Comparison of ENCODE assay signal across 38 cellular contexts in genomic region chr15:97443101-97443500, GRCh38.
"Had no signal": no experiment of that assay in that cellular context is flagged by ENCODE, and none has a peak within 500 bp of the region (broad histone marks: within the 10 kb centered on the region; RNA-seq: fewer than 3 reads in every experiment).

No MANE protein-coding gene starts in this region.

- H3K36me3 ChIP-seq: adrenal gland, ascending aorta, brain microvascular endothelial cell, breast epithelium, cardiac muscle cell had no signal

- H3K27me3 Mint-ChIP-seq: activated naive CD4-positive, alpha-beta T cell treated with anti-CD3 and anti-CD28 coated beads, Interleukin-2, amount 10 ng/mL, durations not matched to agents 7 days and 5 days; activated naive CD4-positive, alpha-beta T cell treated with anti-CD3 and anti-CD28 coated beads, Interleukin-2, amount 50 U/mL, for 24 hours; activated naive CD8-positive, alpha-beta T cell; activated naive CD8-positive, alpha-beta T cell treated with anti-CD3 and anti-CD28 coated beads for 36 hours; activated naive CD8-positive, alpha-beta T cell treated with anti-CD3 and anti-CD28 coated beads, Interleukin-2, amount 10 ng/mL, durations not matched to agents 7 days and 5 days; activated naive CD8-positive, alpha-beta T cell treated with anti-CD3 and anti-CD28 coated beads, Interleukin-2, amount 50 U/mL, for 24 hours; activated T-cell treated with anti-CD3 and anti-CD28 coated beads, Interleukin-2, amount 50 U/mL, for 24 hours; activated T-helper 17 cell treated with anti-CD3 and anti-CD28 coated beads, Interleukin-2, amount 50 U/mL, for 72 hours; brain; central memory CD8-positive, alpha-beta T cell had no signal

- H3K9me3 ChIP-seq: adrenal gland, ascending aorta, body of pancreas, breast epithelium had no signal

- H3K36me3 Mint-ChIP-seq: activated naive CD4-positive, alpha-beta T cell treated with anti-CD3 and anti-CD28 coated beads, Interleukin-2, amount 10 ng/mL, durations not matched to agents 7 days and 5 days; activated naive CD4-positive, alpha-beta T cell treated with anti-CD3 and anti-CD28 coated beads, Interleukin-2, amount 50 U/mL, for 24 hours; activated naive CD4-positive, alpha-beta T cell treated with anti-CD3 and anti-CD28 coated beads, Interleukin-2, amount 50 U/mL, for 72 hours; activated naive CD8-positive, alpha-beta T cell; activated naive CD8-positive, alpha-beta T cell treated with anti-CD3 and anti-CD28 coated beads for 36 hours; activated naive CD8-positive, alpha-beta T cell treated with anti-CD3 and anti-CD28 coated beads, Interleukin-2, amount 10 ng/mL, durations not matched to agents 7 days and 5 days; brain had no signal

- DNase-seq: activated effector memory CD4-positive, alpha-beta T cell treated with anti-CD3 and anti-CD28 coated beads, Interleukin-2, amount 50 U/mL, for 16 hours; activated effector memory CD4-positive, alpha-beta T cell treated with Interleukin-2 at 50 U/mL for 16 hours; activated gamma-delta T cell; activated gamma-delta T cell treated with Interleukin-2 at 50 U/mL for 16 hours; activated naive CD4-positive, alpha-beta T cell; activated naive CD4-positive, alpha-beta T cell treated with anti-CD3 and anti-CD28 coated beads for 36 hours; activated naive CD4-positive, alpha-beta T cell treated with anti-CD3 and anti-CD28 coated beads, Interleukin-2, amount 10 ng/mL, durations not matched to agents 7 days and 5 days; activated naive CD4-positive, alpha-beta T cell treated with anti-CD3 and anti-CD28 coated beads, Interleukin-2, amount 50 U/mL, for 16 hours; activated naive CD4-positive, alpha-beta T cell treated with Interleukin-2 at 50 U/mL for 16 hours; activated naive CD8-positive, alpha-beta T cell treated with anti-CD3 and anti-CD28 coated beads for 36 hours; activated naive CD8-positive, alpha-beta T cell treated with anti-CD3 and anti-CD28 coated beads, Interleukin-2, amount 10 ng/mL, durations not matched to agents 7 days and 5 days; activated naive CD8-positive, alpha-beta T cell treated with anti-CD3 and anti-CD28 coated beads, Interleukin-2, amount 50 U/mL, for 24 hours; activated T-cell treated with anti-CD3 and anti-CD28 coated beads, Interleukin-2, amount 50 U/mL, for 1 hour; activated T-cell treated with anti-CD3 and anti-CD28 coated beads, Interleukin-2, amount 50 U/mL, for 24 hours; activated T-cell treated with anti-CD3 and anti-CD28 coated beads, Interleukin-2, amount 50 U/mL, for 4 hours; activated T-cell treated with anti-CD3 and anti-CD28 coated beads, Interleukin-2, amount 50 U/mL, for 48 hours; activated T-cell treated with anti-CD3 and anti-CD28 coated beads, Interleukin-2, amount 50 U/mL, for 72 hours; adrenal gland; amniotic stem cell; amygdala; anterior cingulate cortex; aorta; body of pancreas; brain microvascular endothelial cell; caudate nucleus; central memory CD4-positive, alpha-beta T cell; cerebellar nuclear complex had no signal

- H3K27me3 ChIP-seq: adrenal gland, ascending aorta, body of pancreas, brain microvascular endothelial cell, breast epithelium, cardiac muscle cell had no signal

- H3K4me3 ChIP-seq: adrenal gland, ascending aorta, body of pancreas, breast epithelium, cardiac muscle cell had no signal

- H3K9me3 Mint-ChIP-seq: activated T-helper 1 cell treated with anti-CD3 and anti-CD28 coated beads, Interleukin-12 subunit alpha, Interleukin-12 subunit beta, Interleukin-2, Interleukin-4 antibody, amounts not matched to agents 30 ng/mL and 10 ng/mL and 1 ng/mL, durations not matched to agents 14 hours and 24 hours and 36 hours had no signal

- H3K4me1 ChIP-seq: adrenal gland, ascending aorta, body of pancreas, breast epithelium had no signal

- H3K27ac Mint-ChIP-seq: activated naive CD4-positive, alpha-beta T cell treated with anti-CD3 and anti-CD28 coated beads for 36 hours; activated naive CD4-positive, alpha-beta T cell treated with anti-CD3 and anti-CD28 coated beads, Interleukin-2, amount 10 ng/mL, durations not matched to agents 7 days and 5 days; activated naive CD4-positive, alpha-beta T cell treated with anti-CD3 and anti-CD28 coated beads, Interleukin-2, amount 50 U/mL, for 24 hours; activated naive CD4-positive, alpha-beta T cell treated with anti-CD3 and anti-CD28 coated beads, Interleukin-2, amount 50 U/mL, for 72 hours; activated naive CD8-positive, alpha-beta T cell; activated naive CD8-positive, alpha-beta T cell treated with anti-CD3 and anti-CD28 coated beads for 36 hours; activated naive CD8-positive, alpha-beta T cell treated with anti-CD3 and anti-CD28 coated beads, Interleukin-2, amount 10 ng/mL, durations not matched to agents 7 days and 5 days; activated naive CD8-positive, alpha-beta T cell treated with anti-CD3 and anti-CD28 coated beads, Interleukin-2, amount 50 U/mL, for 24 hours; activated T-cell treated with anti-CD3 and anti-CD28 coated beads, Interleukin-2, amount 50 U/mL, for 24 hours; activated T-cell treated with anti-CD3 and anti-CD28 coated beads, Interleukin-2, amount 50 U/mL, for 72 hours; activated T-helper 1 cell treated with anti-CD3 and anti-CD28 coated beads, Interleukin-12 subunit alpha, Interleukin-12 subunit beta, Interleukin-2, Interleukin-4 antibody, amounts not matched to agents 30 ng/mL and 10 ng/mL and 1 ng/mL, durations not matched to agents 14 hours and 24 hours and 36 hours; activated T-helper 17 cell treated with anti-CD3 and anti-CD28 coated beads, Interleukin-2, amount 50 U/mL, for 72 hours; activated T-helper 2 cell treated with anti-CD3 and anti-CD28 coated beads, Interferon-gamma antibody, Interleukin-2, Interleukin-4, amounts not matched to agents 10 μg/mL and 5 μg/mL and 100 μg/mL, durations not matched to agents 14 hours and 24 hours and 36 hours; brain had no signal

- H3K4me1 Mint-ChIP-seq: activated naive CD4-positive, alpha-beta T cell treated with anti-CD3 and anti-CD28 coated beads, Interleukin-2, amount 10 ng/mL, durations not matched to agents 7 days and 5 days; activated naive CD4-positive, alpha-beta T cell treated with anti-CD3 and anti-CD28 coated beads, Interleukin-2, amount 50 U/mL, for 24 hours; activated naive CD8-positive, alpha-beta T cell treated with anti-CD3 and anti-CD28 coated beads for 36 hours; activated naive CD8-positive, alpha-beta T cell treated with anti-CD3 and anti-CD28 coated beads, Interleukin-2, amount 10 ng/mL, durations not matched to agents 7 days and 5 days; activated naive CD8-positive, alpha-beta T cell treated with anti-CD3 and anti-CD28 coated beads, Interleukin-2, amount 50 U/mL, for 24 hours; activated T-helper 17 cell treated with anti-CD3 and anti-CD28 coated beads, Interleukin-2, amount 50 U/mL, for 72 hours; brain; central memory CD8-positive, alpha-beta T cell had no signal

- ATAC-seq: activated naive CD4-positive, alpha-beta T cell treated with anti-CD3 and anti-CD28 coated beads, Interleukin-2, amount 50 U/mL, for 72 hours; activated naive CD8-positive, alpha-beta T cell treated with anti-CD3 and anti-CD28 coated beads, Interleukin-2, amount 50 U/mL, for 24 hours; activated T-cell treated with anti-CD3 and anti-CD28 coated beads, Interleukin-2, amount 50 U/mL, for 4 hours; activated T-cell treated with anti-CD3 and anti-CD28 coated beads, Interleukin-2, amount 50 U/mL, for 72 hours; activated T-helper 17 cell treated with anti-CD3 and anti-CD28 coated beads, Interleukin-2, amount 50 U/mL, for 72 hours; body of pancreas had no signal

- H3K27ac ChIP-seq: adrenal gland, ascending aorta, body of pancreas, brain microvascular endothelial cell, breast epithelium, cardiac muscle cell had no signal

- H3K4me3 Mint-ChIP-seq: activated naive CD4-positive, alpha-beta T cell treated with anti-CD3 and anti-CD28 coated beads for 36 hours; activated naive CD4-positive, alpha-beta T cell treated with anti-CD3 and anti-CD28 coated beads, Interleukin-2, amount 10 ng/mL, durations not matched to agents 7 days and 5 days; activated naive CD4-positive, alpha-beta T cell treated with anti-CD3 and anti-CD28 coated beads, Interleukin-2, amount 50 U/mL, for 24 hours; activated naive CD8-positive, alpha-beta T cell; activated naive CD8-positive, alpha-beta T cell treated with anti-CD3 and anti-CD28 coated beads for 36 hours; activated naive CD8-positive, alpha-beta T cell treated with anti-CD3 and anti-CD28 coated beads, Interleukin-2, amount 10 ng/mL, durations not matched to agents 7 days and 5 days; activated naive CD8-positive, alpha-beta T cell treated with anti-CD3 and anti-CD28 coated beads, Interleukin-2, amount 50 U/mL, for 24 hours; activated T-cell treated with anti-CD3 and anti-CD28 coated beads, Interleukin-2, amount 50 U/mL, for 24 hours; activated T-cell treated with anti-CD3 and anti-CD28 coated beads, Interleukin-2, amount 50 U/mL, for 4 hours; activated T-cell treated with anti-CD3 and anti-CD28 coated beads, Interleukin-2, amount 50 U/mL, for 72 hours; activated T-helper 1 cell treated with anti-CD3 and anti-CD28 coated beads, Interleukin-12 subunit alpha, Interleukin-12 subunit beta, Interleukin-2, Interleukin-4 antibody, amounts not matched to agents 30 ng/mL and 10 ng/mL and 1 ng/mL, durations not matched to agents 14 hours and 24 hours and 36 hours; activated T-helper 17 cell treated with anti-CD3 and anti-CD28 coated beads, Interleukin-2, amount 50 U/mL, for 72 hours; brain; central memory CD8-positive, alpha-beta T cell had no signal
